Comparison of ENCODE assay signal across 12 cellular contexts in the genomic region with DNA sequence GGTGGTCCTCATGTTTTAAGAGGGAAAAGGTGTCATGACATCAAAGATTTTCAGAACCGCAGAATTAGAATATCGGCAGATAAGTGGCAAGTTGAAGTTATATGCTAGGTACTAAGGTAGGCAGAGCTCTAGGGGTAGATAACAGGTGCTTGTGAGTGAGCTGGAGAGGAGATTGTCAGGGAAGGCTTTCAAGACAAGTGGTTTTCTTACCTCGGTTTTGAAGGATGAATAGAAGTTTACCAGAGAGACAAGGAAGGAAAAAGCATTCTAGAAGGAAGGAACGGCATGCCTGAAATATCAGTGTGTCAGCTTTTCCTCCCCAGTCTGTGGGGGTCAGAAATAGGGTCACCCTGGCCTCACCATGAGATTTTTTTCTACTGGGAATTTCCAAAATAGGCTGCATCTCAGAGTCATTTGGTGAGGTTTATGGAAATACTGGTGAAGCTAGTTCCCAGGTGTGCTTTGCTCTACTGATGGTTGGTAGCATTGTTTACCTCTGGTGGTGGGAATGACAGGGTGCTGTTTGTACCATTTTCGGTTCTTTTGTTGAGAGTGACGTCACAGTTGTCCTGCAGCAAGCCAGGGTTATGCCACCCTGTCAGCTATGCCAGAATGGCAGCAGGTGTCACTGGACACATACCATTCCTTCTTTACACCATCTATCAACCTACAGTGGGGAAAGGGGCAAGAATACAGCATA.
A peak's percentile ranks its signal among the peaks of the same experiment; 100 is the strongest.
DNase-seq lines count a peak whose midpoint lies in the region; ATAC-seq and TF ChIP-seq lines count a peak whose summit lies in the region.
"Had no signal": no experiment of that assay in that cellular context is flagged by ENCODE, and none has a peak within 500 bp of the region (broad histone marks: within the 10 kb centered on the region; RNA-seq: fewer than 3 reads in every experiment).

No MANE protein-coding gene starts in this region.

- WGBS in smooth muscle cell (ENCODE audit: low lambda C conversion rate): 84% methylated on average over 6 of the region's 6 CpGs

- peaks cover 11% of the 10 kb centered on the region for H3K36me3 Mint-ChIP-seq in activated T-cell treated with anti-CD3 and anti-CD28 coated beads, Interleukin-2, amount 50 U/mL, for 24 hours (ENCODE audit: low read depth)
- peaks cover 10% of the 10 kb centered on the region for H3K36me3 Mint-ChIP-seq in activated T-cell treated with anti-CD3 and anti-CD28 coated beads, Interleukin-2, amount 50 U/mL, for 4 hours (ENCODE audit: insufficient read depth)
- H3K36me3 Mint-ChIP-seq in central memory CD8-positive, alpha-beta T cell (ENCODE audit: insufficient read depth): peaks cover 2% of the 10 kb centered on the region

- no peak for ATAC-seq in activated T-cell treated with anti-CD3 and anti-CD28 coated beads, Interleukin-2, amount 50 U/mL, for 4 hours
- ATAC-seq in HG03432 (IDR thresholded peaks at IDR 0.05; ENCODE audit: unreplicated experiment) (peak; percentile 60), HG02884 (IDR thresholded peaks at IDR 0.05; ENCODE audit: unreplicated experiment) (no peak)
- no peak for ATAC-seq in central memory CD8-positive, alpha-beta T cell (replicated peaks; ENCODE audit: extremely low read depth, poor library complexity, severe bottlenecking)
- ATAC-seq: PC-3 had no signal

- no peaks in the 10 kb centered on the region for H3K9me3 ChIP-seq in smooth muscle cell (replicated peaks; ENCODE audit: low read depth)

- peaks cover 33% of the 10 kb centered on the region for H3K4me1 ChIP-seq in smooth muscle cell (ENCODE audit: low read depth)

- TF ChIP-seq CTCF in smooth muscle cell (IDR thresholded peaks at IDR 0.05; ENCODE audit: borderline replicate concordance, insufficient read depth, poor library complexity, severe bottlenecking): no peak

- H3K9ac ChIP-seq in smooth muscle cell (ENCODE audit: low read depth): no peak overlapping the region

- DNase-seq in activated T-cell treated with anti-CD3 and anti-CD28 coated beads, Interleukin-2, amount 50 U/mL, for 24 hours: no peak
- no peak for DNase-seq in activated T-cell treated with anti-CD3 and anti-CD28 coated beads, Interleukin-2, amount 50 U/mL, for 4 hours
- no peak for DNase-seq in central memory CD8-positive, alpha-beta T cell (ENCODE audit: low spot score in 2 of 2)
- DNase-seq in smooth muscle cell (lab: John Stamatoyannopoulos, UW; ENCODE audit: unreplicated experiment) (no peak), NCI-H524 treated with DMSO at 0.1 percent for 48 hours (lab: John Stamatoyannopoulos, UW) (no peak), HuH-7.5 (ENCODE audit: low spot score) (no peak)
- DNase-seq: GDM1, NCI-H1092, nucleus accumbens had no signal

- H3K9me3 Mint-ChIP-seq in activated T-cell treated with anti-CD3 and anti-CD28 coated beads, Interleukin-2, amount 50 U/mL, for 24 hours: no peaks in the 10 kb centered on the region
- H3K9me3 Mint-ChIP-seq in activated T-cell treated with anti-CD3 and anti-CD28 coated beads, Interleukin-2, amount 50 U/mL, for 4 hours: no peaks in the 10 kb centered on the region
- no peaks in the 10 kb centered on the region for H3K9me3 Mint-ChIP-seq in central memory CD8-positive, alpha-beta T cell

- H2AFZ ChIP-seq in smooth muscle cell (ENCODE audit: low read depth): no peak overlapping the region

- H3K27me3 ChIP-seq in smooth muscle cell (ENCODE audit: low read depth): no peaks in the 10 kb centered on the region

- peaks cover 34% of the 10 kb centered on the region for H3K4me1 Mint-ChIP-seq in activated T-cell treated with anti-CD3 and anti-CD28 coated beads, Interleukin-2, amount 50 U/mL, for 24 hours (ENCODE audit: low read depth)
- peaks cover 26% of the 10 kb centered on the region for H3K4me1 Mint-ChIP-seq in activated T-cell treated with anti-CD3 and anti-CD28 coated beads, Interleukin-2, amount 50 U/mL, for 4 hours (ENCODE audit: low read depth)
- peaks cover 18% of the 10 kb centered on the region for H3K4me1 Mint-ChIP-seq in central memory CD8-positive, alpha-beta T cell

- peak overlapping the region; percentile 87 for H3K27ac ChIP-seq in smooth muscle cell (ENCODE audit: low read depth)

- peak overlapping the region; percentile 54 for H3K27ac Mint-ChIP-seq in activated T-cell treated with anti-CD3 and anti-CD28 coated beads, Interleukin-2, amount 50 U/mL, for 24 hours
- peak overlapping the region; percentile 16 for H3K27ac Mint-ChIP-seq in central memory CD8-positive, alpha-beta T cell (ENCODE audit: low read depth)

- no peaks in the 10 kb centered on the region for H3K27me3 Mint-ChIP-seq in activated T-cell treated with anti-CD3 and anti-CD28 coated beads, Interleukin-2, amount 50 U/mL, for 24 hours
- H3K27me3 Mint-ChIP-seq in activated T-cell treated with anti-CD3 and anti-CD28 coated beads, Interleukin-2, amount 50 U/mL, for 4 hours (ENCODE audit: low read depth): no peaks in the 10 kb centered on the region
- H3K27me3 Mint-ChIP-seq in central memory CD8-positive, alpha-beta T cell: no peaks in the 10 kb centered on the region

- no peak overlapping the region for H3K4me2 ChIP-seq in smooth muscle cell

- peaks cover 4% of the 10 kb centered on the region for H4K20me1 ChIP-seq in smooth muscle cell (ENCODE audit: low read depth)

- no peak overlapping the region for H3K4me3 Mint-ChIP-seq in activated T-cell treated with anti-CD3 and anti-CD28 coated beads, Interleukin-2, amount 50 U/mL, for 24 hours
- H3K4me3 Mint-ChIP-seq in activated T-cell treated with anti-CD3 and anti-CD28 coated beads, Interleukin-2, amount 50 U/mL, for 4 hours: no peak overlapping the region
- no peak overlapping the region for H3K4me3 Mint-ChIP-seq in central memory CD8-positive, alpha-beta T cell

- peaks cover 13% of the 10 kb centered on the region for H3F3A ChIP-seq in smooth muscle cell (ENCODE audit: low read depth)

- peaks cover 10% of the 10 kb centered on the region for H3K79me2 ChIP-seq in smooth muscle cell (ENCODE audit: low read depth)

- H3K36me3 ChIP-seq in smooth muscle cell (ENCODE audit: low read depth): no peaks in the 10 kb centered on the region

- no peak overlapping the region for H3K4me3 ChIP-seq in smooth muscle cell
